ENCODE assay signal across 8 cellular contexts in the genomic region with DNA sequence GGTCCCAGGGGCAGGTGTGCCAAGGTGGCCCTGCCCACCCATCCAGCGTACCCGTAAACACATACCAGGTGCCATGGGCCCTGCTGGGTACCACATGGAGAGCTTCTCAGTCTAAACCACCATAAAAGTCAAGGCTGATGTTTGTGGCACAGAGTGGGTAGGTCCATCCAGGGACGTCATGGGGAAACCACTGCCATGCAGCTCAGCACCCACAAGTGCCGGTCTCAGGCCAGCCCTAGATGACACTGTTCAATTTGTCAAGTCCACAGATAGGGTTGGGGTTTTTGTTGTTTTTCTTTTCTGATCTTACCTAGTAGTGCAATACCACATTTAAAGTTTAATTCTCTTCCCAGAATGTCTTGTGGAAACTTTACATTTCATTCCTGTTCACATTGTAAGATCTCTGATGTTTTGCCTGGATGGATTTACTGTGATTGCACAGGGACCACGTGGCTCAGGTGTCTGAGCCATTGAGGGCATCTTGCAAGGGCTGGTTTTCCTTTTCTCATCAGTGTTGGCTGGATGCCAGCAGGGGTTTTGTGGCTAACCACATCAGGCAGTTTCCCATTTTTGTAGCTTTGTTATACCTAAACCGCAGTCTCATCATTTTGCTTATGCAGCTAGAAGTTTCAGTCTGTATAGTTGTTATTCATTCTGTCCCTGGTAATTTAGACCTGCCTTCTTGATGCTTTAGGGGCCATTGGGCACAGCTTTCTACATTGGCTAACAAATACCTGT.
DNase-seq lines count a peak whose midpoint lies in the region; ATAC-seq and TF ChIP-seq lines count a peak whose summit lies in the region.

No MANE protein-coding gene starts in this region.

- H3K4me1 ChIP-seq in gastrocnemius medialis = no peaks in the 10 kb centered on the region

- ATAC-seq in GM19468 (IDR thresholded peaks at IDR 0.05; ENCODE audit: extremely low read depth, unreplicated experiment) (peak; percentile 73), gastrocnemius medialis (no peak), GM21515 (IDR thresholded peaks at IDR 0.05; ENCODE audit: unreplicated experiment) (no peak)

- H3K4me3 ChIP-seq in gastrocnemius medialis = no peak overlapping the region

- in situ Hi-C loops in gastrocnemius medialis (cut with MboI; ENCODE audit: low sequenced_read_pairs in 4 of 4) = no loop called here

- H3K27ac ChIP-seq in gastrocnemius medialis = no peak overlapping the region

- TF ChIP-seq CTCF in gastrocnemius medialis (IDR thresholded peaks at IDR 0.05 in 4 of 5, conservative IDR thresholded peaks at IDR 0.05 in 1 of 5) = no peak

- H3K36me3 ChIP-seq in gastrocnemius medialis = peaks cover 0 to 28% of the 10 kb centered on the region in 2 donors

- DNase-seq in A172 (ENCODE audit: low spot score) = peak; percentile 91
- peak; percentile 86 for DNase-seq in NOMO-1 treated with DMSO at 0.1 percent for 48 hours (lab: John Stamatoyannopoulos, UW; ENCODE audit: unreplicated experiment)
- peak; percentile 91 for DNase-seq in activated CD8-positive, alpha-beta memory T cell treated with anti-CD3 and anti-CD28 coated beads, Interleukin-2, amount 50 U/mL, for 4 hours
- DNase-seq in inferior parietal cortex (ENCODE audit: extremely low spot score) = peak; percentile 11
- peak; percentile 78 to 98 (median 88) for DNase-seq in stimulated activated naive CD4-positive, alpha-beta T cell (lab: John Stamatoyannopoulos, UW)
- DNase-seq in gastrocnemius medialis = no peak

- TF ChIP-seq POLR2A in gastrocnemius medialis (IDR thresholded peaks at IDR 0.05) = no peak

- no peaks in the 10 kb centered on the region for H3K27me3 ChIP-seq in gastrocnemius medialis

- intact Hi-C loops in gastrocnemius medialis (cut with DNase I; ENCODE audit: low total_unique reads) = no loop called here

- no peaks in the 10 kb centered on the region for H3K9me3 ChIP-seq in gastrocnemius medialis

Comparison
In these comparisons a context has a peak if more than half of its experiments do, and no peak if none do; other contexts are left out.
1. DNase-seq: peak in A172 (single experiment), NOMO-1 treated with DMSO at 0.1 percent for 48 hours (single experiment), activated CD8-positive, alpha-beta memory T cell treated with anti-CD3 and anti-CD28 coated beads, Interleukin-2, amount 50 U/mL, for 4 hours (single experiment), inferior parietal cortex (single experiment) and stimulated activated naive CD4-positive, alpha-beta T cell (6 of 6); none in gastrocnemius medialis (0 of 2).